In the genomic region with DNA sequence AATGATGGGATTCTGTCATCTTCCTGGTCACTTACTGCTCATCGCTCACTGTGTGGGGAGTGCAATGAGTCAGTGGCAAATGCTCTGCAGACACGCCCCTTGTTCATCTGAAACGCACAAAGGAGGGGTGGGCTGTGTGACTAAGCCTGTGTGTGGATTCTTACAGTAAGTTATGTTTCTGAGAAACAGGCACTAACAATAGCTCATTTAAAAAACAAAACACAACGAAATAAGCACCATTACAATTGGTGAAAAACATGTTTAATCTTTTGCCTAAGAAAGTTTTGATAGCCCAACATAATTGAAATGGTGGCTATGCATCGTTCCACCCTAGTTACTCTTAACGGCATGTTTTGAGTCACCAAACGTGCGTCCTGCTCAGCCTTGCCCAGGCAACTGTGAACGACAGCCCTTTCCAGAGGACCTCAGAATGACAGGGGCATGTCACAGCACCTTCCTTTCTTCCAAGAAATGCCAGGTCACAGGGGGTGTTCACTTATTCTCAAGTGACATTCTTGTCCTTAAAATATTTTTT, we compare ENCODE assay signal across 8 cellular contexts.
DNase-seq lines count a peak whose midpoint lies in the region; ATAC-seq and TF ChIP-seq lines count a peak whose summit lies in the region.

No MANE protein-coding gene starts in this region.

- CTCF ChIA-PET in MCF 10A (lab: Yijun Ruan, JAX): interaction anchor here (0.6 to 2.9 kb wide), 8 partner anchors 8 to 531 kb away, joined by 3 to 13 read pairs (median 4); no protein-coding TSS in a partner anchor

- ATAC-seq in HG03060 (IDR thresholded peaks at IDR 0.05; ENCODE audit: low read depth, unreplicated experiment) (peak; percentile 80), RWPE2 (ENCODE audit: low read depth) (peak; percentile 99)

- BruUV-seq in MCF 10A (replicated peaks; lab: Mats Ljungman, UMichigan): TSS peak; percentile 97

- H3K79me2 ChIP-seq in hepatocyte: no peaks in the 10 kb centered on the region

- no peak overlapping the region for H3K4me2 ChIP-seq in hepatocyte

- H3K9me3 ChIP-seq in breast epithelium (no peaks in the 10 kb centered on the region), RWPE2 (ENCODE audit: severe bottlenecking) (no peaks in the 10 kb centered on the region), hepatocyte (ENCODE audit: low read depth) (no peaks in the 10 kb centered on the region)

- no peak for TF ChIP-seq POLR2A in breast epithelium (IDR thresholded peaks at IDR 0.05)

- POLR2A ChIA-PET in MCF 10A (lab: Yijun Ruan, JAX): interaction anchor here (0.8 to 4.6 kb wide), 16 partner anchors 8 to 264 kb away, joined by 3 to 44 read pairs (median 4); no protein-coding TSS in a partner anchor

- no peaks in the 10 kb centered on the region for H3K27me3 ChIP-seq in breast epithelium
- H3K27me3 ChIP-seq in RWPE2 (ENCODE audit: insufficient read depth, poor library complexity, severe bottlenecking): no peaks in the 10 kb centered on the region
- no peaks in the 10 kb centered on the region for H3K27me3 ChIP-seq in hepatocyte

- intact Hi-C loops in MCF 10A (cut with micrococcal nuclease): loop anchor here (1.0 to 5.0 kb wide), 6 partner anchors 14 to 386 kb away; no protein-coding TSS in a partner anchor
- intact Hi-C loops in breast epithelium (cut with DNase I; ENCODE audit: low total_unique reads): no loop called here

- 57% methylated on average over 9 of the region's 9 CpGs for WGBS in hepatocyte (ENCODE audit: low lambda C conversion rate, missing lambda C conversion rate)

- peak overlapping the region; percentile 88 for H3K27ac Mint-ChIP-seq in MCF 10A (ENCODE audit: low read depth, unreplicated experiment)
- H3K27ac Mint-ChIP-seq in activated naive CD8-positive, alpha-beta T cell treated with anti-CD3 and anti-CD28 coated beads for 36 hours: peak overlapping the region; percentile 92

- H3K27ac ChIP-seq in breast epithelium (no peak overlapping the region), RWPE2 (ENCODE audit: poor library complexity, severe bottlenecking) (peak overlapping the region; percentile 78), hepatocyte (no peak overlapping the region)

- no peaks in the 10 kb centered on the region for H3K36me3 Mint-ChIP-seq in MCF 10A (ENCODE audit: insufficient read depth, unreplicated experiment)
- H3K36me3 Mint-ChIP-seq in activated naive CD8-positive, alpha-beta T cell treated with anti-CD3 and anti-CD28 coated beads for 36 hours: no peaks in the 10 kb centered on the region

- DNase-seq in MCF 10A (ENCODE audit: unreplicated experiment) (peak; percentile 94), breast epithelium (ENCODE audit: low spot score in 2 of 2) (no peak), RWPE2 (ENCODE audit: low spot score) (peak; percentile 85), hepatocyte (ENCODE audit: low spot score) (peak; percentile 71), cerebellum (ENCODE audit: low spot score) (no peak)
- DNase-seq in activated naive CD8-positive, alpha-beta T cell treated with anti-CD3 and anti-CD28 coated beads for 36 hours: peak; percentile 65
- peak; percentile 78 for DNase-seq in stimulated activated CD4-positive, alpha-beta T cell treated with anti-CD3 and anti-CD28 coated beads, Interleukin-2, amount 100 ng/mL, for 4 hours (ENCODE audit: low read depth)

- H3K4me1 ChIP-seq in breast epithelium (peaks cover 0 to 4% of the 10 kb centered on the region in 2 donors), RWPE2 (ENCODE audit: insufficient read depth, poor library complexity, severe bottlenecking) (peaks cover 25% of the 10 kb centered on the region), hepatocyte (ENCODE audit: insufficient read depth) (no peaks in the 10 kb centered on the region)

- H3K27me3 Mint-ChIP-seq in MCF 10A (ENCODE audit: insufficient read depth, unreplicated experiment): no peaks in the 10 kb centered on the region
- H3K27me3 Mint-ChIP-seq in activated naive CD8-positive, alpha-beta T cell treated with anti-CD3 and anti-CD28 coated beads for 36 hours: no peaks in the 10 kb centered on the region

- H3K36me3 ChIP-seq in breast epithelium (no peaks in the 10 kb centered on the region), RWPE2 (ENCODE audit: low read depth) (no peaks in the 10 kb centered on the region), hepatocyte (replicated peaks; ENCODE audit: insufficient read depth, low read depth) (no peaks in the 10 kb centered on the region)

- H3K9me3 Mint-ChIP-seq in MCF 10A (ENCODE audit: unreplicated experiment): no peaks in the 10 kb centered on the region
- H3K9me3 Mint-ChIP-seq in activated naive CD8-positive, alpha-beta T cell treated with anti-CD3 and anti-CD28 coated beads for 36 hours: no peaks in the 10 kb centered on the region

- H2AFZ ChIP-seq in hepatocyte: no peak overlapping the region

- H3K4me1 Mint-ChIP-seq in MCF 10A (ENCODE audit: insufficient read depth, unreplicated experiment): peaks cover 24% of the 10 kb centered on the region
- H3K4me1 Mint-ChIP-seq in activated naive CD8-positive, alpha-beta T cell treated with anti-CD3 and anti-CD28 coated beads for 36 hours: peaks cover 28% of the 10 kb centered on the region

- H3K4me3 ChIP-seq in breast epithelium (peak overlapping the region in 1 of 3 donors; percentile 2), RWPE2 (ENCODE audit: severe bottlenecking) (no peak overlapping the region), hepatocyte (no peak overlapping the region)

- TF ChIP-seq CTCF in MCF 10A (IDR thresholded peaks at IDR 0.05; ENCODE audit: unreplicated experiment): no peak
- no peak for TF ChIP-seq CTCF in breast epithelium (IDR thresholded peaks at IDR 0.05)
- no peak for TF ChIP-seq CTCF in RWPE2 (IDR thresholded peaks at IDR 0.05; ENCODE audit: poor library complexity, severe bottlenecking)
- TF ChIP-seq CTCF in hepatocyte (IDR thresholded peaks at IDR 0.05; ENCODE audit: poor library complexity): no peak

- no peaks in the 10 kb centered on the region for H3K9me2 ChIP-seq in hepatocyte (replicated peaks; ENCODE audit: insufficient read depth)

- no peaks in the 10 kb centered on the region for H4K20me1 ChIP-seq in hepatocyte (ENCODE audit: insufficient read depth, poor library complexity, severe bottlenecking)

- peak overlapping the region; percentile 43 for H3K4me3 Mint-ChIP-seq in MCF 10A (ENCODE audit: unreplicated experiment)
- H3K4me3 Mint-ChIP-seq in activated naive CD8-positive, alpha-beta T cell treated with anti-CD3 and anti-CD28 coated beads for 36 hours: no peak overlapping the region

Comparison
In these comparisons a context has a peak if more than half of its experiments do, and no peak if none do; other contexts are left out.
1. DNase-seq: peak in MCF 10A (single experiment), RWPE2 (single experiment), activated naive CD8-positive, alpha-beta T cell treated with anti-CD3 and anti-CD28 coated beads for 36 hours (single experiment), hepatocyte (single experiment) and stimulated activated CD4-positive, alpha-beta T cell treated with anti-CD3 and anti-CD28 coated beads, Interleukin-2, amount 100 ng/mL, for 4 hours (single experiment); none in breast epithelium (0 of 2) and cerebellum (single experiment).